1 cellular context compared by ENCODE assay signal in genomic region chr1:26035203-26035958, GRCh38.
TF ChIP-seq lines count a peak whose summit lies in the region.

No MANE protein-coding gene starts in this region.

TF ChIP-seq in HepG2, 621 proteins besides CTCF, POLR2A, EP300 and RAD21 (continued from another document and continues in another):
- TF ChIP-seq AHDC1 (CRISPR knock-in tag; IDR thresholded peaks at IDR 0.05; ENCODE audit: borderline replicate concordance) (no peak), ZXDC (CRISPR knock-in tag; IDR thresholded peaks at IDR 0.05) (no peak), THAP7 (CRISPR knock-in tag; IDR thresholded peaks at IDR 0.05) (peak; percentile 63; the same call in 1 of the 2 replicates), PPARG (CRISPR knock-in tag; conservative IDR thresholded peaks at IDR 0.05) (no peak), SKI (IDR thresholded peaks at IDR 0.05; ENCODE audit: partially characterized antibody) (no peak), CHD2 (IDR thresholded peaks at IDR 0.05; ENCODE audit: low read depth, low read length) (no peak), SP4 (CRISPR knock-in tag; IDR thresholded peaks at IDR 0.05) (peak; percentile 72), ZHX2 (IDR thresholded peaks at IDR 0.05; ENCODE audit: low read depth) (no peak), ZHX2 (CRISPR knock-in tag; IDR thresholded peaks at IDR 0.05; ENCODE audit: borderline replicate concordance) (no peak), HNRNPLL (IDR thresholded peaks at IDR 0.05; ENCODE audit: low read depth, low read length, poor library complexity, severe bottlenecking) (peak; percentile 54), BATF2 (CRISPR knock-in tag; IDR thresholded peaks at IDR 0.05) (no peak; the same call in 1 of the 2 replicates), U2AF2 (IDR thresholded peaks at IDR 0.05; ENCODE audit: low read depth, low read length) (no peak), SNAPC4 (CRISPR knock-in tag; IDR thresholded peaks at IDR 0.05) (no peak; the same call in 1 of the 2 replicates), TEAD2 (CRISPR knock-in tag; IDR thresholded peaks at IDR 0.05) (no peak), ZNF44 (CRISPR knock-in tag; IDR thresholded peaks at IDR 0.05) (no peak), ZBTB34 (CRISPR knock-in tag; IDR thresholded peaks at IDR 0.05) (no peak), ZBTB37 (CRISPR knock-in tag; IDR thresholded peaks at IDR 0.05) (0 out of 2 replicates have a peak, but pooled peaks have one; percentile 16), HMG20A (CRISPR knock-in tag; IDR thresholded peaks at IDR 0.05; ENCODE audit: borderline replicate concordance) (no peak), ETS1 (CRISPR knock-in tag; IDR thresholded peaks at IDR 0.05) (no peak), PTBP1 (IDR thresholded peaks at IDR 0.05; ENCODE audit: low read depth, low read length, poor library complexity, severe bottlenecking) (no peak), TMF1 (CRISPR knock-in tag; IDR thresholded peaks at IDR 0.05; ENCODE audit: low read depth) (no peak), MIXL1 (CRISPR knock-in tag; IDR thresholded peaks at IDR 0.05) (no peak), ESRRA (CRISPR knock-in tag; IDR thresholded peaks at IDR 0.05; ENCODE audit: low read depth) (no peak), ZNF431 (CRISPR knock-in tag; IDR thresholded peaks at IDR 0.05; ENCODE audit: borderline replicate concordance, low read depth) (no peak), NR2F2 (IDR thresholded peaks at IDR 0.05; ENCODE audit: borderline replicate concordance, low read depth) (no peak), TP53 (CRISPR knock-in tag; conservative IDR thresholded peaks at IDR 0.05) (no peak), TEAD3 (CRISPR knock-in tag; optimal IDR thresholded peaks at IDR 0.05; ENCODE audit: borderline replicate concordance) (no peak), ZNF180 (CRISPR knock-in tag; IDR thresholded peaks at IDR 0.05; ENCODE audit: borderline replicate concordance, low read depth) (no peak), RBAK (CRISPR knock-in tag; IDR thresholded peaks at IDR 0.05) (no peak)
